Comparison of ENCODE assay signal across 1 cellular context in genomic region chr2:159286709-159287441, GRCh38.
TF ChIP-seq lines count a peak whose summit lies in the region.

No MANE protein-coding gene starts in this region.

TF ChIP-seq in GM12878, 131 proteins besides CTCF, POLR2A, EP300 and RAD21 (continued from another document):
- TF ChIP-seq, protein P1, sequence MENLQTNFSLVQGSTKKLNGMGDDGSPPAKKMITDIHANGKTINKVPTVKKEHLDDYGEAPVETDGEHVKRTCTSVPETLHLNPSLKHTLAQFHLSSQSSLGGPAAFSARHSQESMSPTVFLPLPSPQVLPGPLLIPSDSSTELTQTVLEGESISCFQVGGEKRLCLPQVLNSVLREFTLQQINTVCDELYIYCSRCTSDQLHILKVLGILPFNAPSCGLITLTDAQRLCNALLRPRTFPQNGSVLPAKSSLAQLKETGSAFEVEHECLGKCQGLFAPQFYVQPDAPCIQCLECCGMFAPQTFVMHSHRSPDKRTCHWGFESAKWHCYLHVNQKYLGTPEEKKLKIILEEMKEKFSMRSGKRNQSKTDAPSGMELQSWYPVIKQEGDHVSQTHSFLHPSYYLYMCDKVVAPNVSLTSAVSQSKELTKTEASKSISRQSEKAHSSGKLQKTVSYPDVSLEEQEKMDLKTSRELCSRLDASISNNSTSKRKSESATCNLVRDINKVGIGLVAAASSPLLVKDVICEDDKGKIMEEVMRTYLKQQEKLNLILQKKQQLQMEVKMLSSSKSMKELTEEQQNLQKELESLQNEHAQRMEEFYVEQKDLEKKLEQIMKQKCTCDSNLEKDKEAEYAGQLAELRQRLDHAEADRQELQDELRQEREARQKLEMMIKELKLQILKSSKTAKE (IDR thresholded peaks at IDR 0.05; ENCODE audit: low read depth, poor library complexity, severe bottlenecking) = no peak
- TF ChIP-seq RELB (IDR thresholded peaks at IDR 0.05; ENCODE audit: low read depth) (peak; percentile 23; the same call in 1 of the 2 replicates), HCFC1 (IDR thresholded peaks at IDR 0.05; ENCODE audit: low read length) (no peak), NBN (IDR thresholded peaks at IDR 0.05) (peak; percentile 58), RUNX3 (IDR thresholded peaks at IDR 0.05; ENCODE audit: low read length) (peak; percentile 46; the same call in 1 of the 2 replicates), NR2C2 (IDR thresholded peaks at IDR 0.05; ENCODE audit: borderline replicate concordance, control insufficient read depth, insufficient read length, low read depth) (no peak), SP1 (IDR thresholded peaks at IDR 0.05; ENCODE audit: low read depth, low read length) (peak; percentile 57), POLR2AphosphoS2 (IDR thresholded peaks at IDR 0.05; ENCODE audit: low read depth, low read length) (0 out of 2 replicates have a peak, but pooled peaks have one; percentile 55), IKZF2 (IDR thresholded peaks at IDR 0.05) (peak in 1 of 2 experiments; percentile 30; a peak in 2 of 4 replicates), PML (IDR thresholded peaks at IDR 0.05; ENCODE audit: low read length) (peak; percentile 79; the same call in 1 of the 2 replicates)
- TF ChIP-seq, protein P2, sequence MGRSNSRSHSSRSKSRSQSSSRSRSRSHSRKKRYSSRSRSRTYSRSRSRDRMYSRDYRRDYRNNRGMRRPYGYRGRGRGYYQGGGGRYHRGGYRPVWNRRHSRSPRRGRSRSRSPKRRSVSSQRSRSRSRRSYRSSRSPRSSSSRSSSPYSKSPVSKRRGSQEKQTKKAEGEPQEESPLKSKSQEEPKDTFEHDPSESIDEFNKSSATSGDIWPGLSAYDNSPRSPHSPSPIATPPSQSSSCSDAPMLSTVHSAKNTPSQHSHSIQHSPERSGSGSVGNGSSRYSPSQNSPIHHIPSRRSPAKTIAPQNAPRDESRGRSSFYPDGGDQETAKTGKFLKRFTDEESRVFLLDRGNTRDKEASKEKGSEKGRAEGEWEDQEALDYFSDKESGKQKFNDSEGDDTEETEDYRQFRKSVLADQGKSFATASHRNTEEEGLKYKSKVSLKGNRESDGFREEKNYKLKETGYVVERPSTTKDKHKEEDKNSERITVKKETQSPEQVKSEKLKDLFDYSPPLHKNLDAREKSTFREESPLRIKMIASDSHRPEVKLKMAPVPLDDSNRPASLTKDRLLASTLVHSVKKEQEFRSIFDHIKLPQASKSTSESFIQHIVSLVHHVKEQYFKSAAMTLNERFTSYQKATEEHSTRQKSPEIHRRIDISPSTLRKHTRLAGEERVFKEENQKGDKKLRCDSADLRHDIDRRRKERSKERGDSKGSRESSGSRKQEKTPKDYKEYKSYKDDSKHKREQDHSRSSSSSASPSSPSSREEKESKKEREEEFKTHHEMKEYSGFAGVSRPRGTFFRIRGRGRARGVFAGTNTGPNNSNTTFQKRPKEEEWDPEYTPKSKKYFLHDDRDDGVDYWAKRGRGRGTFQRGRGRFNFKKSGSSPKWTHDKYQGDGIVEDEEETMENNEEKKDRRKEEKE (IDR thresholded peaks at IDR 0.05) = no peak
